7 cellular contexts compared by ENCODE assay signal in the genomic region with DNA sequence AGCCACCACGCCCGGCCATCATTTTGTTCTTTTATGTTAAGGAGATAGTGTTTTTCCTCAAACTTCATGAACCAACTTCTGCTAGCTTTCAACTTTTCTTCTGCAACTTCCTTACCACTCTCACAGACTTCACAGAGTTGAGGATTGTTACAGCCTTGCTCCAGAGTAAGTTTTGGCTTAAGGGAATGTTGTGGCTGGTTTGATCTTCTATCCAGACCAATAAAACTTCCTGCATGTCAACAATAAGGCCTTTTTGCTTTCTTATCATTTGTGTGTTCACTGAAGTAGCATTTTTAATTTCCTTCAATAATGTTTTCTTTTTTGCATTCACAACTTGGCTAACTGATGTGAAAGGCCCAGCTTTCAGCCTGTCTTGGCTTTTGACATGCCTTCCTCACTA.
"Had no signal": no experiment of that assay in that cellular context is flagged by ENCODE, and none has a peak within 500 bp of the region (broad histone marks: within the 10 kb centered on the region; RNA-seq: fewer than 3 reads in every experiment).

No MANE protein-coding gene starts in this region.

- H3K9me3 Mint-ChIP-seq: HFFc6 had no signal

- H3K27ac Mint-ChIP-seq: HFFc6 had no signal

- FAIRE-seq: K562 had no signal

- ATAC-seq: HCT116, K562 had no signal

- DNase-seq: GM23248, GOT3, H7, HFFc6, IMR-90 had no signal

- H3K4me3 Mint-ChIP-seq: HFFc6 had no signal
